In genomic region chr9:78236511-78236950, GRCh38 we compare ENCODE assay signal across 1 cellular context.
TF ChIP-seq lines count a peak whose summit lies in the region.

No MANE protein-coding gene starts in this region.

TF ChIP-seq in H1, 55 proteins besides CTCF, POLR2A, EP300 and RAD21:
- TF ChIP-seq EGR1 (IDR thresholded peaks at IDR 0.05; ENCODE audit: borderline replicate concordance, low read depth, low read length) (no peak), CBX8 (IDR thresholded peaks at IDR 0.05; ENCODE audit: borderline replicate concordance, low read depth, low read length) (no peak), KDM4A (IDR thresholded peaks at IDR 0.05; ENCODE audit: low read depth, low read length, severe bottlenecking) (peak; percentile 6), BACH1 (IDR thresholded peaks at IDR 0.05; ENCODE audit: low read length) (no peak), EZH2 (IDR thresholded peaks at IDR 0.05; ENCODE audit: low read depth, low read length, severe bottlenecking) (peak; percentile 7), TCF12 (IDR thresholded peaks at IDR 0.05; ENCODE audit: low read depth, low read length) (no peak)
